ENCODE assay signal across 22 cellular contexts in the genomic region with DNA sequence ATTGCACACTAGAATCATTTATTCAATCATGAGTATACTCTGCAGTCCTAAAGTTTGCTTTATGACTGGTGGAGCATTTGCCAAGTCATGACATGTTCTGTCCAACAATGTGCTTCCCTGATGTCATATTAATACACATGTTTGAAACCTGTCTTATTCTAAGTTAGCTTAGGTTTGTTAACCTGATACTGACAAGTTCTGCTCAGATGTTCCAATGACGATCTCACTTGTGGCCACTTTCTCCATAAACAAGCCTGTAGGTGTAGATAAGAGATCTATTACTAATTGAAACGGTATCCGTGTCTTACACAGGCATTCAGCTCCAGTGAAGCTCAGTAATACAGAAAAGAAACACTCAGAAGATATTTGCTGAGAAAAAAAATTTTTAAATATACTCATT.
"Had no signal": no experiment of that assay in that cellular context is flagged by ENCODE, and none has a peak within 500 bp of the region (broad histone marks: within the 10 kb centered on the region; RNA-seq: fewer than 3 reads in every experiment).

No MANE protein-coding gene starts in this region.

- ATAC-seq: effector memory CD8-positive, alpha-beta T cell; naive thymus-derived CD8-positive, alpha-beta T cell; sciatic nerve; stimulated activated effector memory CD8-positive, alpha-beta T cell treated with anti-CD3 and anti-CD28 coated beads, Interleukin-12 subunit alpha, Interleukin-12 subunit beta, amount 100 ng/mL, for 72 hours had no signal

- DNase-seq: activated CD4-positive, CD25-positive, alpha-beta regulatory T cell treated with anti-CD3 and anti-CD28 coated beads, Interleukin-2, amount 50 U/mL, for 72 hours; activated CD8-positive, alpha-beta memory T cell treated with anti-CD3 and anti-CD28 coated beads for 24 hours; activated CD8-positive, alpha-beta memory T cell treated with anti-CD3 and anti-CD28 coated beads, Interleukin-2, amount 50 U/mL, for 48 hours; activated effector memory CD4-positive, alpha-beta T cell treated with Interleukin-2 at 50 U/mL for 16 hours; activated naive CD4-positive, alpha-beta T cell treated with anti-CD3 and anti-CD28 coated beads, Interleukin-2, amount 10 ng/mL, durations not matched to agents 7 days and 5 days; activated T-cell treated with anti-CD3 and anti-CD28 coated beads, Interleukin-2, amount 50 U/mL, for 48 hours; effector memory CD8-positive, alpha-beta T cell; foreskin melanocyte; glutamatergic neuron; hypothalamus; kidney; naive thymus-derived CD8-positive, alpha-beta T cell; ovary; stimulated activated CD4-positive, alpha-beta T cell treated with anti-CD3 and anti-CD28 coated beads, Interleukin-4, amount 100 ng/mL, for 24 hours; stomach; SW 1271; T-helper 2 cell had no signal

- H3K4me1 ChIP-seq: stomach had no signal

- H3K9me3 ChIP-seq: ascending aorta, ovary, stomach had no signal

- H3K36me3 ChIP-seq: ascending aorta, ovary, stomach had no signal

- H3K27me3 ChIP-seq: ascending aorta, ovary, stomach had no signal

- H3K4me2 ChIP-seq: smooth muscle cell had no signal

- H3K4me3 ChIP-seq: ascending aorta, ovary, smooth muscle cell, stomach had no signal

- H3K27ac ChIP-seq: ascending aorta, ovary, stomach, VCaP had no signal
